In the genomic region with DNA sequence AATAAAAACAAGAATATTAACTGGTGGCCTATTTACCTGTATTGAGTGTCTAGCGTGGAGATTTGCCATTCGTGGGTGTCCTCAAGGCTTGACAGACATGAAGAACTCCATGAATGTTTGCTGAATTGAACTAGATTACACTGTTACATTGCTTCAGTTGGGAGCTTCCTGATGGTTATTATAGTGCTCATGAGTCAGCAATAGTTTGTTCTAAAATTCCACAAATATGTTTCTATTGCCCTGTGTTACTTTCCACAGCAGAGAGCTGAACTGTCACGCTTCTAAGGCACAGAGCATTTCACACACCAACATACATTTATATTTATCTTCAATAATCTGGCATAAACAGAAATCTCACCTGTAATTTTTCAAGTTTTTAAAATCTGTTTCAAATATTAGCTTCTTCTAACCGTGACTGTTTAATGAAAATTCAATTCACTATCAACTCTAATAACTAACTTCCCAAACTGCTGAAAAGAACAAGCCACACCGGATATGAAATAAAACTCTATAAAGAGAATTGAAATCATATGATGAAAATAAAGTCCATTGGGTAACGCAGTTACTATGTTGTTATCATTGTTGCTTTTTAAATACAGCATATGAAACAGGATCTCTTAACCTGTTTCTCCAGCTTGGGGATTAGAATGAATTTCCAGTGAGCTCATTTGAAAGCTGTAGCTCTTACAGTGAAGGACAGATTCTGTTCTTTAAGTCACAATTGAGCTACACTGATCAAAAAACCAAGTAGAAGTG, we compare ENCODE assay signal across 16 cellular contexts.
A peak's percentile ranks its signal among the peaks of the same experiment; 100 is the strongest.
DNase-seq lines count a peak whose midpoint lies in the region; ATAC-seq and TF ChIP-seq lines count a peak whose summit lies in the region.
"Had no signal": no experiment of that assay in that cellular context is flagged by ENCODE, and none has a peak within 500 bp of the region (broad histone marks: within the 10 kb centered on the region; RNA-seq: fewer than 3 reads in every experiment).

No MANE protein-coding gene starts in this region.

- peak overlapping the region; percentile 35 for H3K27ac ChIP-seq in PC-9
- peak overlapping the region; percentile 19 to 82 (median 60) for H3K27ac ChIP-seq in esophagus squamous epithelium
- no peak overlapping the region for H3K27ac ChIP-seq in neuronal stem cell (replicated peaks; ENCODE audit: low read length)
- H3K27ac ChIP-seq: neutrophil had no signal

- no peaks in the 10 kb centered on the region for H3K27me3 ChIP-seq in PC-9 (ENCODE audit: insufficient read depth, low read depth)
- H3K27me3 ChIP-seq in esophagus squamous epithelium = peaks cover 0 to 12% (median 0%) of the 10 kb centered on the region in 4 donors
- peaks cover 0 to 24% (median 0%) of the 10 kb centered on the region in 3 experiments for H3K27me3 ChIP-seq in neuronal stem cell (ENCODE audit: control insufficient read depth in 3 of 3, insufficient read depth in 3 of 3, low read depth in 1 of 3, low read length in 3 of 3)
- H3K27me3 ChIP-seq: neutrophil had no signal

- no peak overlapping the region for H4K91ac ChIP-seq in neuronal stem cell (ENCODE audit: low read depth, low read length, poor library complexity)

- no peak overlapping the region for H3K18ac ChIP-seq in neuronal stem cell (ENCODE audit: low read length)

- ATAC-seq in naive thymus-derived CD8-positive, alpha-beta T cell = no peak

- no peak overlapping the region for H3K9ac ChIP-seq in neuronal stem cell (ENCODE audit: low read depth, low read length, poor library complexity)

- CTCF ChIA-PET in PC-9 (lab: Charles Lee) = no interaction called here

- H3K9me3 ChIP-seq in PC-9 (ENCODE audit: insufficient read depth, low read depth) = no peaks in the 10 kb centered on the region
- H3K9me3 ChIP-seq in esophagus squamous epithelium = no peaks in the 10 kb centered on the region
- H3K9me3 ChIP-seq in neuronal stem cell (replicated peaks in 1 of 2; ENCODE audit: control insufficient read depth in 2 of 2, insufficient read depth in 1 of 2, low read depth in 1 of 2, low read length in 2 of 2) = no peaks in the 10 kb centered on the region
- H3K9me3 ChIP-seq: neutrophil had no signal

- H3K36me3 Mint-ChIP-seq in naive thymus-derived CD8-positive, alpha-beta T cell = peaks cover 0 to 52% (median 28%) of the 10 kb centered on the region in 3 donors

- no peaks in the 10 kb centered on the region for H3K9me3 Mint-ChIP-seq in naive thymus-derived CD8-positive, alpha-beta T cell

- no peaks in the 10 kb centered on the region for H3K9me2 ChIP-seq in PC-9 (ENCODE audit: insufficient read depth)

- H3K14ac ChIP-seq in neuronal stem cell (ENCODE audit: low read length) = no peak overlapping the region

- no peak overlapping the region for H2AK5ac ChIP-seq in neuronal stem cell (ENCODE audit: low read depth, low read length)

- H3K79me2 ChIP-seq in PC-9 (ENCODE audit: low read depth) = no peaks in the 10 kb centered on the region

- H3K79me1 ChIP-seq in neuronal stem cell (ENCODE audit: low read depth, low read length) = no peaks in the 10 kb centered on the region

- 69 to 79% methylated on average over 6 of the region's 6 CpGs for WGBS in esophagus squamous epithelium, 2 donors
- 100% methylated on average over 1 of the region's 6 CpGs; no CpG with 5 or more reads in 1 of the 2 donors for WGBS in neuronal stem cell (ENCODE audit: extremely low coverage in 2 of 2, insufficient read length in 2 of 2, insufficient replicate concordance in 1 of 2), 2 donors

- H3F3A ChIP-seq in PC-9 (ENCODE audit: insufficient read depth, low read depth) = peaks cover 12% of the 10 kb centered on the region; the same call in 1 of the 2 replicates

- no peak overlapping the region for H2BK12ac ChIP-seq in neuronal stem cell (ENCODE audit: low read length)

- H2BK5ac ChIP-seq in neuronal stem cell (ENCODE audit: low read length) = no peak overlapping the region

- H4K20me1 ChIP-seq in PC-9 (ENCODE audit: insufficient read depth) = no peaks in the 10 kb centered on the region

- TF ChIP-seq CTCF in PC-9 (conservative IDR thresholded peaks at IDR 0.05) (no peak), esophagus squamous epithelium (IDR thresholded peaks at IDR 0.05) (no peak)

- no peak overlapping the region for H3K23ac ChIP-seq in neuronal stem cell (ENCODE audit: low read depth, low read length, poor library complexity)

- peak; percentile 19 for DNase-seq in EL
- DNase-seq in PC-9 = peak in 1 of 2 experiments; percentile 36
- no peak for DNase-seq in esophagus squamous epithelium (lab: John Stamatoyannopoulos, UW)
- DNase-seq in naive thymus-derived CD8-positive, alpha-beta T cell = no peak
- DNase-seq in NCI-H226 = no peak
- no peak for DNase-seq in neuronal stem cell (ENCODE audit: low spot score)
- DNase-seq in globus pallidus (ENCODE audit: low spot score) = no peak
- DNase-seq in NOMO-1 (lab: John Stamatoyannopoulos, UW; ENCODE audit: unreplicated experiment in 2 of 2) = no peak
- DNase-seq: activated CD4-positive, alpha-beta T cell treated with anti-CD3 and anti-CD28 coated beads, Interleukin-2, amount 50 U/mL, for 1 hour; activated gamma-delta T cell; caudate nucleus; COR-L47; kidney; NCI-H2029 treated with DMSO at 0.1 percent for 48 hours; stimulated activated CD4-positive, alpha-beta T cell treated with anti-CD3 and anti-CD28 coated beads, Interleukin-12 subunit alpha, Interleukin-12 subunit beta, amount 100 ng/mL, for 4 hours had no signal

- H3K4me2 ChIP-seq in PC-9 = peak overlapping the region; percentile 14
- H3K4me2 ChIP-seq in neuronal stem cell (ENCODE audit: insufficient read depth, low read length, poor library complexity, severe bottlenecking) = no peak overlapping the region

- H3K27ac Mint-ChIP-seq in naive thymus-derived CD8-positive, alpha-beta T cell = peak overlapping the region in 8 of 10 donors; percentile 9 to 82 (median 23)

- H2BK120ac ChIP-seq in neuronal stem cell (ENCODE audit: low read depth, low read length) = no peak overlapping the region

- TF ChIP-seq POLR2A in esophagus squamous epithelium (IDR thresholded peaks at IDR 0.05) = no peak

- H2AFZ ChIP-seq in PC-9 (no peak overlapping the region), neuronal stem cell (ENCODE audit: low read length) (no peak overlapping the region)

- no peaks in the 10 kb centered on the region for H3K27me3 Mint-ChIP-seq in naive thymus-derived CD8-positive, alpha-beta T cell

- H3K4ac ChIP-seq in neuronal stem cell (ENCODE audit: low read length) = no peak overlapping the region

- no peak overlapping the region for H2BK15ac ChIP-seq in neuronal stem cell (ENCODE audit: low read length)

- POLR2A ChIA-PET in PC-9 (lab: Charles Lee; ENCODE audit: unreplicated experiment) = no interaction called here
- POLR2A ChIA-PET in naive thymus-derived CD8-positive, alpha-beta T cell (lab: Charles Lee) = no interaction called here

- H4K8ac ChIP-seq in neuronal stem cell (ENCODE audit: low read depth, low read length) = no peak overlapping the region

- no TSS peak for BruUV-seq in PC-9 (replicated peaks; lab: Mats Ljungman, UMichigan)

- H3K36me3 ChIP-seq in PC-9 (ENCODE audit: low read depth) (no peaks in the 10 kb centered on the region), esophagus squamous epithelium (peaks cover 0 to 4% (median 0%) of the 10 kb centered on the region in 3 donors), neuronal stem cell (replicated peaks in 1 of 2; ENCODE audit: control insufficient read depth in 2 of 2, insufficient read depth in 2 of 2, low read length in 2 of 2) (no peaks in the 10 kb centered on the region)

- no peak overlapping the region for H3K4me3 ChIP-seq in PC-9
- H3K4me3 ChIP-seq in esophagus squamous epithelium = no peak overlapping the region
- no peak overlapping the region for H3K4me3 ChIP-seq in neuronal stem cell (ENCODE audit: low read length in 2 of 2)

- H3K4me1 ChIP-seq in PC-9 (replicated peaks; ENCODE audit: insufficient read depth) (peaks cover 30% of the 10 kb centered on the region), esophagus squamous epithelium (peaks cover 3 to 36% (median 10%) of the 10 kb centered on the region in 3 donors), neuronal stem cell (ENCODE audit: control insufficient read depth in 2 of 2, insufficient read depth in 1 of 2, low read depth in 1 of 2, low read length in 2 of 2) (peaks cover 4 to 5% of the 10 kb centered on the region in 2 donors)

- intact Hi-C loops in PC-9 (cut with micrococcal nuclease; ENCODE audit: unreplicated experiment) (no loop called here), esophagus squamous epithelium (cut with DNase I) (no loop called here)

- H3K4me3 Mint-ChIP-seq in naive thymus-derived CD8-positive, alpha-beta T cell = no peak overlapping the region

- peaks cover 6 to 22% (median 15%) of the 10 kb centered on the region in 4 donors for H3K4me1 Mint-ChIP-seq in naive thymus-derived CD8-positive, alpha-beta T cell
